Comparison of ENCODE assay signal across 1 cellular context in genomic region chr11:1304376-1304775, GRCh38.
TF ChIP-seq lines count a peak whose summit lies in the region.

No MANE protein-coding gene starts in this region.

TF ChIP-seq in endothelial cell of umbilical vein, 7 proteins besides CTCF, POLR2A, EP300 and RAD21 (continued from another document):
- TF ChIP-seq GATA2 (IDR thresholded peaks at IDR 0.05; ENCODE audit: insufficient read depth, insufficient read length, low read depth, low read length), result no peak
